ENCODE assay signal across 26 cellular contexts in the genomic region with DNA sequence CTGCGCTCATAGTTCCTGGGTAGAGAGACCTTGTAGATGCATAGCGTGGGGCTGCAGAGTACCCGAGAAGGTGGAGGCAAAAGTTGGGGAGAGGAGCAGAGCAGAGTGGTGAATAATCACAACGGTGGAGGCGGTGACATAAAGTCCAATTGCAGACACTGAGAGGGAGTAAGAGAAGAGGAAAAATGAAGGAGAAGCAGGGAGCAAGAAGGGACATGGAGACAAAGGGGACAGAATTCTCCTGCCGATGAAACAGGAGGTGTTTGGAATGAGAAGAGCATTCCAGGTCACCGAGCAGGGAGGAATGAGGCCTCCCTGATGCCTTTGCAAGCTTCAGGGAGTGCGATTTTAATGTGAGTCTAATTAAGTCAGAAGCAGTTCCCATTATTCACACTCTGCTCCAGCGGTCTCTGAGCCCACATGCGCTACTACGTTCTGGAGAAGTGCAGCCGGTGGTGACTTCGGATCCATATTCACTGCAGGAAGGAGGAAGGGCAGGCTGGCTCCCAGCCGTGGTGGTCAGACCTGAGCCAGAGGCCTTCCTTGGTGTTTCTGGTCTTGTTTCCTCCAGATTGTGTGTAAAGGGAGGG.
"Had no signal": no experiment of that assay in that cellular context is flagged by ENCODE, and none has a peak within 500 bp of the region (broad histone marks: within the 10 kb centered on the region; RNA-seq: fewer than 3 reads in every experiment).

No MANE protein-coding gene starts in this region.

- H3K36me3 Mint-ChIP-seq: activated CD4-positive, alpha-beta memory T cell treated with anti-CD3 and anti-CD28 coated beads for 36 hours; activated naive CD4-positive, alpha-beta T cell treated with anti-CD3 and anti-CD28 coated beads, Interleukin-2, amount 50 U/mL, for 72 hours; T-cell had no signal

- ATAC-seq: activated naive CD4-positive, alpha-beta T cell treated with anti-CD3 and anti-CD28 coated beads, Interleukin-2, amount 50 U/mL, for 72 hours; activated naive CD8-positive, alpha-beta T cell treated with anti-CD3 and anti-CD28 coated beads, Interleukin-2, amount 50 U/mL, for 24 hours; activated T-cell treated with anti-CD3 and anti-CD28 coated beads, Interleukin-2, amount 50 U/mL, for 4 hours; body of pancreas; T-cell had no signal

- H3K36me3 ChIP-seq: ascending aorta had no signal

- H3K27ac ChIP-seq: ascending aorta, body of pancreas, SK-N-MC, VCaP had no signal

- H3K4me1 ChIP-seq: ascending aorta, body of pancreas had no signal

- H3K27me3 ChIP-seq: ascending aorta, body of pancreas had no signal

- H3K4me3 Mint-ChIP-seq: activated CD4-positive, alpha-beta memory T cell treated with anti-CD3 and anti-CD28 coated beads for 36 hours; activated CD4-positive, alpha-beta T cell treated with anti-CD3 and anti-CD28 coated beads, Interleukin-2, amount 10 ng/mL, durations not matched to agents 7 days and 5 days; activated naive CD8-positive, alpha-beta T cell treated with anti-CD3 and anti-CD28 coated beads, Interleukin-2, amount 50 U/mL, for 24 hours; activated T-cell treated with anti-CD3 and anti-CD28 coated beads, Interleukin-2, amount 50 U/mL, for 4 hours; T-cell had no signal

- H3K4me1 Mint-ChIP-seq: activated CD4-positive, alpha-beta T cell treated with anti-CD3 and anti-CD28 coated beads, Interleukin-2, amount 10 ng/mL, durations not matched to agents 7 days and 5 days; activated naive CD8-positive, alpha-beta T cell treated with anti-CD3 and anti-CD28 coated beads, Interleukin-2, amount 50 U/mL, for 24 hours; T-cell had no signal

- H3K4me3 ChIP-seq: ascending aorta, body of pancreas, SK-N-MC had no signal

- DNase-seq: activated CD4-positive, alpha-beta memory T cell treated with anti-CD3 and anti-CD28 coated beads for 36 hours; activated CD4-positive, alpha-beta T cell treated with anti-CD3 and anti-CD28 coated beads, Interleukin-2, amount 10 ng/mL, durations not matched to agents 7 days and 5 days; activated CD4-positive, CD25-positive, alpha-beta regulatory T cell; activated CD8-positive, alpha-beta memory T cell treated with anti-CD3 and anti-CD28 coated beads for 24 hours; activated effector memory CD4-positive, alpha-beta T cell treated with anti-CD3 and anti-CD28 coated beads, Interleukin-2, amount 50 U/mL, for 16 hours; activated naive CD4-positive, alpha-beta T cell treated with Interleukin-2 at 50 U/mL for 16 hours; activated naive CD8-positive, alpha-beta T cell treated with anti-CD3 and anti-CD28 coated beads, Interleukin-2, amount 50 U/mL, for 24 hours; activated T-cell treated with anti-CD3 and anti-CD28 coated beads, Interleukin-2, amount 50 U/mL, for 4 hours; amniotic stem cell; body of pancreas; Kasumi-1; KBM-7; NCI-H1105 treated with DMSO at 0.1 percent for 48 hours; NCI-H146; NCI-H1930; NCI-H345; NCI-H510A; NCI-H526 treated with DMSO at 0.1 percent for 48 hours; NCI-H82; T-cell; T-helper 2 cell; T1000 had no signal

- H3K9me3 ChIP-seq: ascending aorta, body of pancreas had no signal

- H3K27ac Mint-ChIP-seq: activated CD4-positive, alpha-beta memory T cell treated with anti-CD3 and anti-CD28 coated beads for 36 hours; activated CD4-positive, alpha-beta T cell treated with anti-CD3 and anti-CD28 coated beads, Interleukin-2, amount 10 ng/mL, durations not matched to agents 7 days and 5 days; activated naive CD4-positive, alpha-beta T cell treated with anti-CD3 and anti-CD28 coated beads, Interleukin-2, amount 50 U/mL, for 72 hours; activated naive CD8-positive, alpha-beta T cell treated with anti-CD3 and anti-CD28 coated beads, Interleukin-2, amount 50 U/mL, for 24 hours; T-cell had no signal

- H3K9me3 Mint-ChIP-seq: activated CD4-positive, alpha-beta memory T cell treated with anti-CD3 and anti-CD28 coated beads for 36 hours had no signal

- H3K27me3 Mint-ChIP-seq: activated CD4-positive, alpha-beta memory T cell treated with anti-CD3 and anti-CD28 coated beads for 36 hours; activated CD4-positive, alpha-beta T cell treated with anti-CD3 and anti-CD28 coated beads, Interleukin-2, amount 10 ng/mL, durations not matched to agents 7 days and 5 days; activated naive CD8-positive, alpha-beta T cell treated with anti-CD3 and anti-CD28 coated beads, Interleukin-2, amount 50 U/mL, for 24 hours; T-cell had no signal
